25 cellular contexts compared by ENCODE assay signal in genomic region chr12:20985399-20985798, GRCh38.
DNase-seq lines count a peak whose midpoint lies in the region; ATAC-seq, FAIRE-seq and TF ChIP-seq lines count a peak whose summit lies in the region.
"Had no signal": no experiment of that assay in that cellular context is flagged by ENCODE, and none has a peak within 500 bp of the region (broad histone marks: within the 10 kb centered on the region; RNA-seq: fewer than 3 reads in every experiment).

No MANE protein-coding gene starts in this region.

- POLR2A ChIA-PET in GM12878 (lab: Charles Lee) = no interaction called here

- H3K27ac ChIP-seq in DND-41 (ENCODE audit: low read length) = peak overlapping the region; percentile 48; the same call in 1 of the 2 replicates
- H3K27ac ChIP-seq in GM12878 (ENCODE audit: control insufficient read depth, insufficient read depth) = no peak overlapping the region
- H3K27ac ChIP-seq: colonic mucosa had no signal

- no peaks in the 10 kb centered on the region for H3K36me3 ChIP-seq in DND-41 (ENCODE audit: insufficient read depth, low read length)
- H3K36me3 ChIP-seq in GM12878 (ENCODE audit: control insufficient read depth in 2 of 2, insufficient read depth in 2 of 2, low read length in 1 of 2) = no peaks in the 10 kb centered on the region
- H3K36me3 ChIP-seq: colonic mucosa, HAP-1 had no signal

- ATAC-seq in DND-41 (ENCODE audit: insufficient read depth, low read depth) (peak; percentile 69), HG02610 (IDR thresholded peaks at IDR 0.05; ENCODE audit: unreplicated experiment) (peak; percentile 66), GM12878 (0 out of 3 replicates have a peak, but pooled peaks have one; percentile 29)
- no peak for ATAC-seq in activated CD4-positive, CD25-positive, alpha-beta regulatory T cell treated with anti-CD3 and anti-CD28 coated beads, Interleukin-2, amount 50 U/mL, for 24 hours
- ATAC-seq: activated CD4-positive, alpha-beta T cell treated with anti-CD3 and anti-CD28 coated beads for 36 hours; activated naive CD8-positive, alpha-beta T cell treated with anti-CD3 and anti-CD28 coated beads, Interleukin-2, amount 50 U/mL, for 24 hours; left lobe of liver; Right ventricle myocardium inferior; stimulated activated effector memory CD8-positive, alpha-beta T cell treated with anti-CD3 and anti-CD28 coated beads, Interleukin-12 subunit alpha, Interleukin-12 subunit beta, amount 100 ng/mL, for 72 hours had no signal

- WGBS in GM12878 (ENCODE audit: insufficient coverage, insufficient replicate concordance, low lambda C conversion rate, missing lambda C conversion rate) = 0% methylated on average over 1 of the region's 1 CpG

- RAD21 ChIA-PET in GM12878 (lab: Charles Lee; ENCODE audit: unreplicated experiment) = no interaction called here

- H3K27me3 ChIP-seq in DND-41 (ENCODE audit: insufficient read depth, low read length, poor library complexity) (no peaks in the 10 kb centered on the region), GM12878 (replicated peaks in 1 of 2; ENCODE audit: control insufficient read depth in 2 of 2, insufficient read depth in 2 of 2, low read length in 1 of 2) (no peaks in the 10 kb centered on the region)
- H3K27me3 ChIP-seq: colonic mucosa had no signal

- peak; percentile 64 for FAIRE-seq in GM12878 (lab: Jason Lieb, UNC)
- FAIRE-seq: G401.6 had no signal

- SMC1A ChIA-PET in GM12878 (lab: Charles Lee; ENCODE audit: uncharacterized antibody, unreplicated experiment) = no interaction called here

- no peak for TF ChIP-seq POLR2A in GM12878 (IDR thresholded peaks at IDR 0.05; ENCODE audit: low read depth, low read length)

- intact Hi-C loops in GM12878 (cut with micrococcal nuclease; ENCODE audit: unreplicated experiment) = no loop called here

- CTCF ChIA-PET in GM12878 (lab: Yijun Ruan, JAX) = no interaction called here

- peaks cover 12% of the 10 kb centered on the region for H3K4me1 ChIP-seq in DND-41 (ENCODE audit: insufficient read depth, low read length)
- H3K4me1 ChIP-seq in GM12878 (ENCODE audit: control insufficient read depth, insufficient read depth, low read length) = no peaks in the 10 kb centered on the region
- H3K4me1 ChIP-seq: colonic mucosa, HAP-1 had no signal

- TF ChIP-seq RAD21 in GM12878 (IDR thresholded peaks at IDR 0.05; ENCODE audit: insufficient read depth, low read depth, low read length) = no peak

- in situ Hi-C loops in GM12878 (cut with MboI) = no loop called here

- no TSS peak for BruUV-seq in GM12878 (replicated peaks; lab: Mats Ljungman, UMichigan)

- no peaks in the 10 kb centered on the region for H3K79me2 ChIP-seq in DND-41 (ENCODE audit: insufficient read depth, low read length)
- no peaks in the 10 kb centered on the region for H3K79me2 ChIP-seq in GM12878 (ENCODE audit: control insufficient read depth, insufficient read depth, low read length)

- peak overlapping the region; percentile 33 for H3K4me2 ChIP-seq in DND-41 (ENCODE audit: insufficient read depth, low read length)
- H3K4me2 ChIP-seq in GM12878 (ENCODE audit: control insufficient read depth, insufficient read depth) = no peak overlapping the region
- H3K4me2 ChIP-seq: SK-N-SH had no signal

- H3K4me3 ChIP-seq in DND-41 (ENCODE audit: low read depth in 1 of 2, low read length in 2 of 2) = no peak overlapping the region
- H3K4me3 ChIP-seq in GM12878 = no peak overlapping the region
- H3K4me3 ChIP-seq: colonic mucosa, HAP-1 had no signal

- no peaks in the 10 kb centered on the region for H3K9me3 ChIP-seq in DND-41 (ENCODE audit: insufficient read depth, low read length, severe bottlenecking)
- H3K9me3 ChIP-seq in GM12878 (replicated peaks; ENCODE audit: control insufficient read depth, insufficient read depth, low read length) = no peaks in the 10 kb centered on the region
- H3K9me3 ChIP-seq: colonic mucosa, HAP-1, SK-N-SH had no signal

- H4K20me1 ChIP-seq in DND-41 (ENCODE audit: insufficient read depth, low read length) = no peaks in the 10 kb centered on the region
- H4K20me1 ChIP-seq in GM12878 (ENCODE audit: control insufficient read depth, insufficient read depth) = no peaks in the 10 kb centered on the region

- no peak for TF ChIP-seq CTCF in DND-41 (IDR thresholded peaks at IDR 0.05; ENCODE audit: borderline replicate concordance, extremely low read depth, low read length, poor library complexity, severe bottlenecking)
- no peak for TF ChIP-seq CTCF in GM12878 (IDR thresholded peaks at IDR 0.05 in 2 of 3, conservative IDR thresholded peaks at IDR 0.05 in 1 of 3; ENCODE audit: control insufficient read depth in 2 of 3, extremely low read depth in 1 of 3, insufficient read depth in 1 of 3, low read depth in 3 of 3, low read length in 3 of 3)

- H3K9ac ChIP-seq in DND-41 (ENCODE audit: low read depth, low read length) = no peak overlapping the region
- H3K9ac ChIP-seq in GM12878 (ENCODE audit: control insufficient read depth, insufficient read depth, low read length) = no peak overlapping the region
- H3K9ac ChIP-seq: SK-N-SH had no signal

- H2AFZ ChIP-seq in DND-41 (ENCODE audit: low read depth, low read length) (peak overlapping the region; percentile 36; the same call in 1 of the 2 replicates), GM12878 (ENCODE audit: control insufficient read depth, low read depth, low read length) (no peak overlapping the region)

- TF ChIP-seq EP300 in GM12878 (IDR thresholded peaks at IDR 0.05; ENCODE audit: borderline replicate concordance in 1 of 2, control insufficient read depth in 1 of 2, low read depth in 2 of 2, low read length in 2 of 2) = no peak

- DNase-seq in DND-41 (no peak), NAMALWA (ENCODE audit: low spot score) (peak; percentile 50), GM12878 (ENCODE audit: low read depth, low spot score) (peak; percentile 8), inferior parietal cortex (ENCODE audit: extremely low spot score) (no peak), NCI-H2196 (lab: John Stamatoyannopoulos, UW; ENCODE audit: unreplicated experiment) (no peak), DMS79 (lab: John Stamatoyannopoulos, UW) (no peak)
- DNase-seq: activated CD4-positive, alpha-beta T cell treated with anti-CD3 and anti-CD28 coated beads for 36 hours; activated gamma-delta T cell; activated naive CD8-positive, alpha-beta T cell treated with anti-CD3 and anti-CD28 coated beads, Interleukin-2, amount 50 U/mL, for 24 hours; activated T-cell treated with anti-CD3 and anti-CD28 coated beads, Interleukin-2, amount 50 U/mL, for 24 hours; colonic mucosa; DMS153; effector CD4-positive, alpha-beta T cell; hypothalamus; NCI-H1092; NCI-H1694 treated with DMSO at 0.1 percent for 48 hours; NCI-H82; SK-N-SH had no signal

TF ChIP-seq in GM12878, 131 proteins besides CTCF, POLR2A, EP300 and RAD21 (continues in another document):
- TF ChIP-seq MEF2B (IDR thresholded peaks at IDR 0.05; ENCODE audit: partially characterized antibody, poor library complexity, severe bottlenecking) = no peak
- peak; percentile 80 for TF ChIP-seq ZNF217 (IDR thresholded peaks at IDR 0.05)
- no peak for TF ChIP-seq BACH1 (IDR thresholded peaks at IDR 0.05; ENCODE audit: borderline replicate concordance)
- TF ChIP-seq SREBF1 (IDR thresholded peaks at IDR 0.05; ENCODE audit: low read length) = no peak
- TF ChIP-seq IKZF2 (IDR thresholded peaks at IDR 0.05) = peak; percentile 42 to 65; a peak in 1 of 4 replicates
- peak; percentile 79 for TF ChIP-seq NBN (IDR thresholded peaks at IDR 0.05)
- no peak for TF ChIP-seq BHLHE40 (IDR thresholded peaks at IDR 0.05; ENCODE audit: borderline replicate concordance in 1 of 2, low read depth in 2 of 2, low read length in 1 of 2)
- TF ChIP-seq ZSCAN29 (IDR thresholded peaks at IDR 0.05) = no peak
- TF ChIP-seq PKNOX1 (IDR thresholded peaks at IDR 0.05) = peak; percentile 63; the same call in 1 of the 2 replicates
- TF ChIP-seq PAX5 (IDR thresholded peaks at IDR 0.05; ENCODE audit: borderline replicate concordance, low read depth, low read length) = peak; percentile 28; the same call in 1 of the 2 replicates
- peak; percentile 80; the same call in 1 of the 2 replicates for TF ChIP-seq MLLT1 (IDR thresholded peaks at IDR 0.05)

Comparison
In these comparisons a context has a peak if more than half of its experiments do, and no peak if none do; other contexts are left out.
1. ATAC-seq: peak in DND-41 (single experiment), HG02610 (single experiment) and GM12878 (single experiment); none in activated CD4-positive, CD25-positive, alpha-beta regulatory T cell treated with anti-CD3 and anti-CD28 coated beads, Interleukin-2, amount 50 U/mL, for 24 hours (0 of 2).
2. DNase-seq: peak in NAMALWA (single experiment) and GM12878 (single experiment); none in DND-41 (single experiment), inferior parietal cortex (single experiment), NCI-H2196 (single experiment) and DMS79 (single experiment).